ENCODE assay signal across 2 cellular contexts in the genomic region with DNA sequence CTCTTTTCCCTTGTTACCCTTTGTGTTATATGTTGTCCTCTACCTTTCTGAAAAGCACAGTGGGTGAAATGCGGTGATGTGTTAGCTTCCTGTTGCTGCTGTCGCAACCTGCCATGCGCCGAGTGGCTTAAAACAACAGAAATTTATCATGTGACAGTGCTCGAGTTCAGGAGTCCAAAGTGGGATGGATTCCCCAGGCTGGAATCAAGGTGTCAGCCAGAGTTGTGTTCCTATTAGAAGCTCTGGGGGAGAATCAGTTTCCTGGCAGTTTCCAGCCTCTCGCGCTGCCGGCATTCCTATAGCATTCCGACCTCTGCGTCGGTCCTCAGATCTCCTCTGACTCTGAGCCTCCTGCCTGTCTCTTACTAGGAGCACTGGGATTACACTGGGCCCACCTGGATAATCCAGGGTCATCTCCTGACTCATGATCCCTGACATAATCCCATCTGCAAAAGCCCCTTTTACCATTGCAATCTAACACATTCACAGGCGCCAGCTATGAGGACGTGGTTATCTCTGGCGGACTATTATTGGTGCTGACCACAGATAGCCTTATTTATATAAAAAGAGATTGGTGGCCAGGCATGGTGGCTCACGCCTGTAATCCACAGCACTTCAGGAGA.
TF ChIP-seq lines count a peak whose summit lies in the region.

No MANE protein-coding gene starts in this region.

TF ChIP-seq in GM23338, 12 proteins besides CTCF, POLR2A, EP300 and RAD21 (continued from another document):
- TF ChIP-seq JUNB (IDR thresholded peaks at IDR 0.05; ENCODE audit: unreplicated experiment) (no peak), EZH2 (IDR thresholded peaks at IDR 0.05; ENCODE audit: low read depth, unreplicated experiment) (no peak), ZNF331 (CRISPR knock-in tag; IDR thresholded peaks at IDR 0.05; ENCODE audit: low read depth) (no peak), NANOG (IDR thresholded peaks at IDR 0.05; ENCODE audit: borderline replicate concordance) (no peak), STAT1 (IDR thresholded peaks at IDR 0.05; ENCODE audit: unreplicated experiment) (no peak)
- TF ChIP-seq, protein P1, sequence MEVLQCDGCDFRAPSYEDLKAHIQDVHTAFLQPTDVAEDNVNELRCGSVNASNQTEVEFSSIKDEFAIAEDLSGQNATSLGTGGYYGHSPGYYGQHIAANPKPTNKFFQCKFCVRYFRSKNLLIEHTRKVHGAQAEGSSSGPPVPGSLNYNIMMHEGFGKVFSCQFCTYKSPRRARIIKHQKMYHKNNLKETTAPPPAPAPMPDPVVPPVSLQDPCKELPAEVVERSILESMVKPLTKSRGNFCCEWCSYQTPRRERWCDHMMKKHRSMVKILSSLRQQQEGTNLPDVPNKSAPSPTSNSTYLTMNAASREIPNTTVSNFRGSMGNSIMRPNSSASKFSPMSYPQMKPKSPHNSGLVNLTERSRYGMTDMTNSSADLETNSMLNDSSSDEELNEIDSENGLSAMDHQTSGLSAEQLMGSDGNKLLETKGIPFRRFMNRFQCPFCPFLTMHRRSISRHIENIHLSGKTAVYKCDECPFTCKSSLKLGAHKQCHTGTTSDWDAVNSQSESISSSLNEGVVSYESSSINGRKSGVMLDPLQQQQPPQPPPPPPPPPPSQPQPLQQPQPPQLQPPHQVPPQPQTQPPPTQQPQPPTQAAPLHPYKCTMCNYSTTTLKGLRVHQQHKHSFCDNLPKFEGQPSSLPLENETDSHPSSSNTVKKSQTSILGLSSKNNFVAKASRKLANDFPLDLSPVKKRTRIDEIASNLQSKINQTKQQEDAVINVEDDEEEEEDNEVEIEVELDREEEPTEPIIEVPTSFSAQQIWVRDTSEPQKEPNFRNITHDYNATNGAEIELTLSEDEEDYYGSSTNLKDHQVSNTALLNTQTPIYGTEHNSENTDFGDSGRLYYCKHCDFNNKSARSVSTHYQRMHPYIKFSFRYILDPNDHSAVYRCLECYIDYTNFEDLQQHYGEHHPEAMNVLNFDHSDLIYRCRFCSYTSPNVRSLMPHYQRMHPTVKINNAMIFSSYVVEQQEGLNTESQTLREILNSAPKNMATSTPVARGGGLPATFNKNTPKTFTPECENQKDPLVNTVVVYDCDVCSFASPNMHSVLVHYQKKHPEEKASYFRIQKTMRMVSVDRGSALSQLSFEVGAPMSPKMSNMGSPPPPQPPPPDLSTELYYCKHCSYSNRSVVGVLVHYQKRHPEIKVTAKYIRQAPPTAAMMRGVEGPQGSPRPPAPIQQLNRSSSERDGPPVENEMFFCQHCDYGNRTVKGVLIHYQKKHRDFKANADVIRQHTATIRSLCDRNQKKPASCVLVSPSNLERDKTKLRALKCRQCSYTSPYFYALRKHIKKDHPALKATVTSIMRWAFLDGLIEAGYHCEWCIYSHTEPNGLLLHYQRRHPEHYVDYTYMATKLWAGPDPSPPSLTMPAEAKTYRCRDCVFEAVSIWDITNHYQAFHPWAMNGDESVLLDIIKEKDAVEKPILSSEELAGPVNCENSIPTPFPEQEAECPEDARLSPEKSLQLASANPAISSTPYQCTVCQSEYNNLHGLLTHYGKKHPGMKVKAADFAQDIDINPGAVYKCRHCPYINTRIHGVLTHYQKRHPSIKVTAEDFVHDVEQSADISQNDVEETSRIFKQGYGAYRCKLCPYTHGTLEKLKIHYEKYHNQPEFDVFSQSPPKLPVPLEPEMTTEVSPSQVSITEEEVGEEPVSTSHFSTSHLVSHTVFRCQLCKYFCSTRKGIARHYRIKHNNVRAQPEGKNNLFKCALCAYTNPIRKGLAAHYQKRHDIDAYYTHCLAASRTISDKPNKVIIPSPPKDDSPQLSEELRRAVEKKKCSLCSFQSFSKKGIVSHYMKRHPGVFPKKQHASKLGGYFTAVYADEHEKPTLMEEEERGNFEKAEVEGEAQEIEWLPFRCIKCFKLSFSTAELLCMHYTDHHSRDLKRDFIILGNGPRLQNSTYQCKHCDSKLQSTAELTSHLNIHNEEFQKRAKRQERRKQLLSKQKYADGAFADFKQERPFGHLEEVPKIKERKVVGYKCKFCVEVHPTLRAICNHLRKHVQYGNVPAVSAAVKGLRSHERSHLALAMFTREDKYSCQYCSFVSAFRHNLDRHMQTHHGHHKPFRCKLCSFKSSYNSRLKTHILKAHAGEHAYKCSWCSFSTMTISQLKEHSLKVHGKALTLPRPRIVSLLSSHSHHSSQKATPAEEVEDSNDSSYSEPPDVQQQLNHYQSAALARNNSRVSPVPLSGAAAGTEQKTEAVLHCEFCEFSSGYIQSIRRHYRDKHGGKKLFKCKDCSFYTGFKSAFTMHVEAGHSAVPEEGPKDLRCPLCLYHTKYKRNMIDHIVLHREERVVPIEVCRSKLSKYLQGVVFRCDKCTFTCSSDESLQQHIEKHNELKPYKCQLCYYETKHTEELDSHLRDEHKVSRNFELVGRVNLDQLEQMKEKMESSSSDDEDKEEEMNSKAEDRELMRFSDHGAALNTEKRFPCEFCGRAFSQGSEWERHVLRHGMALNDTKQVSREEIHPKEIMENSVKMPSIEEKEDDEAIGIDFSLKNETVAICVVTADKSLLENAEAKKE (CRISPR knock-in tag; IDR thresholded peaks at IDR 0.05) = no peak
- TF ChIP-seq, protein P2, sequence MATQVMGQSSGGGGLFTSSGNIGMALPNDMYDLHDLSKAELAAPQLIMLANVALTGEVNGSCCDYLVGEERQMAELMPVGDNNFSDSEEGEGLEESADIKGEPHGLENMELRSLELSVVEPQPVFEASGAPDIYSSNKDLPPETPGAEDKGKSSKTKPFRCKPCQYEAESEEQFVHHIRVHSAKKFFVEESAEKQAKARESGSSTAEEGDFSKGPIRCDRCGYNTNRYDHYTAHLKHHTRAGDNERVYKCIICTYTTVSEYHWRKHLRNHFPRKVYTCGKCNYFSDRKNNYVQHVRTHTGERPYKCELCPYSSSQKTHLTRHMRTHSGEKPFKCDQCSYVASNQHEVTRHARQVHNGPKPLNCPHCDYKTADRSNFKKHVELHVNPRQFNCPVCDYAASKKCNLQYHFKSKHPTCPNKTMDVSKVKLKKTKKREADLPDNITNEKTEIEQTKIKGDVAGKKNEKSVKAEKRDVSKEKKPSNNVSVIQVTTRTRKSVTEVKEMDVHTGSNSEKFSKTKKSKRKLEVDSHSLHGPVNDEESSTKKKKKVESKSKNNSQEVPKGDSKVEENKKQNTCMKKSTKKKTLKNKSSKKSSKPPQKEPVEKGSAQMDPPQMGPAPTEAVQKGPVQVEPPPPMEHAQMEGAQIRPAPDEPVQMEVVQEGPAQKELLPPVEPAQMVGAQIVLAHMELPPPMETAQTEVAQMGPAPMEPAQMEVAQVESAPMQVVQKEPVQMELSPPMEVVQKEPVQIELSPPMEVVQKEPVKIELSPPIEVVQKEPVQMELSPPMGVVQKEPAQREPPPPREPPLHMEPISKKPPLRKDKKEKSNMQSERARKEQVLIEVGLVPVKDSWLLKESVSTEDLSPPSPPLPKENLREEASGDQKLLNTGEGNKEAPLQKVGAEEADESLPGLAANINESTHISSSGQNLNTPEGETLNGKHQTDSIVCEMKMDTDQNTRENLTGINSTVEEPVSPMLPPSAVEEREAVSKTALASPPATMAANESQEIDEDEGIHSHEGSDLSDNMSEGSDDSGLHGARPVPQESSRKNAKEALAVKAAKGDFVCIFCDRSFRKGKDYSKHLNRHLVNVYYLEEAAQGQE (IDR thresholded peaks at IDR 0.05; ENCODE audit: unreplicated experiment) = no peak

TF ChIP-seq in WTC11, 78 proteins besides CTCF, POLR2A, EP300 and RAD21:
- TF ChIP-seq, protein P3, sequence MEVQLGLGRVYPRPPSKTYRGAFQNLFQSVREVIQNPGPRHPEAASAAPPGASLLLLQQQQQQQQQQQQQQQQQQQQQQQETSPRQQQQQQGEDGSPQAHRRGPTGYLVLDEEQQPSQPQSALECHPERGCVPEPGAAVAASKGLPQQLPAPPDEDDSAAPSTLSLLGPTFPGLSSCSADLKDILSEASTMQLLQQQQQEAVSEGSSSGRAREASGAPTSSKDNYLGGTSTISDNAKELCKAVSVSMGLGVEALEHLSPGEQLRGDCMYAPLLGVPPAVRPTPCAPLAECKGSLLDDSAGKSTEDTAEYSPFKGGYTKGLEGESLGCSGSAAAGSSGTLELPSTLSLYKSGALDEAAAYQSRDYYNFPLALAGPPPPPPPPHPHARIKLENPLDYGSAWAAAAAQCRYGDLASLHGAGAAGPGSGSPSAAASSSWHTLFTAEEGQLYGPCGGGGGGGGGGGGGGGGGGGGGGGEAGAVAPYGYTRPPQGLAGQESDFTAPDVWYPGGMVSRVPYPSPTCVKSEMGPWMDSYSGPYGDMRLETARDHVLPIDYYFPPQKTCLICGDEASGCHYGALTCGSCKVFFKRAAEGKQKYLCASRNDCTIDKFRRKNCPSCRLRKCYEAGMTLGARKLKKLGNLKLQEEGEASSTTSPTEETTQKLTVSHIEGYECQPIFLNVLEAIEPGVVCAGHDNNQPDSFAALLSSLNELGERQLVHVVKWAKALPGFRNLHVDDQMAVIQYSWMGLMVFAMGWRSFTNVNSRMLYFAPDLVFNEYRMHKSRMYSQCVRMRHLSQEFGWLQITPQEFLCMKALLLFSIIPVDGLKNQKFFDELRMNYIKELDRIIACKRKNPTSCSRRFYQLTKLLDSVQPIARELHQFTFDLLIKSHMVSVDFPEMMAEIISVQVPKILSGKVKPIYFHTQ (CRISPR knock-in tag; IDR thresholded peaks at IDR 0.05) = no peak
- TF ChIP-seq ATF1 (CRISPR knock-in tag; IDR thresholded peaks at IDR 0.05) (no peak), GABPB1 (CRISPR knock-in tag; IDR thresholded peaks at IDR 0.05) (peak; percentile 72)
- TF ChIP-seq, protein P4, sequence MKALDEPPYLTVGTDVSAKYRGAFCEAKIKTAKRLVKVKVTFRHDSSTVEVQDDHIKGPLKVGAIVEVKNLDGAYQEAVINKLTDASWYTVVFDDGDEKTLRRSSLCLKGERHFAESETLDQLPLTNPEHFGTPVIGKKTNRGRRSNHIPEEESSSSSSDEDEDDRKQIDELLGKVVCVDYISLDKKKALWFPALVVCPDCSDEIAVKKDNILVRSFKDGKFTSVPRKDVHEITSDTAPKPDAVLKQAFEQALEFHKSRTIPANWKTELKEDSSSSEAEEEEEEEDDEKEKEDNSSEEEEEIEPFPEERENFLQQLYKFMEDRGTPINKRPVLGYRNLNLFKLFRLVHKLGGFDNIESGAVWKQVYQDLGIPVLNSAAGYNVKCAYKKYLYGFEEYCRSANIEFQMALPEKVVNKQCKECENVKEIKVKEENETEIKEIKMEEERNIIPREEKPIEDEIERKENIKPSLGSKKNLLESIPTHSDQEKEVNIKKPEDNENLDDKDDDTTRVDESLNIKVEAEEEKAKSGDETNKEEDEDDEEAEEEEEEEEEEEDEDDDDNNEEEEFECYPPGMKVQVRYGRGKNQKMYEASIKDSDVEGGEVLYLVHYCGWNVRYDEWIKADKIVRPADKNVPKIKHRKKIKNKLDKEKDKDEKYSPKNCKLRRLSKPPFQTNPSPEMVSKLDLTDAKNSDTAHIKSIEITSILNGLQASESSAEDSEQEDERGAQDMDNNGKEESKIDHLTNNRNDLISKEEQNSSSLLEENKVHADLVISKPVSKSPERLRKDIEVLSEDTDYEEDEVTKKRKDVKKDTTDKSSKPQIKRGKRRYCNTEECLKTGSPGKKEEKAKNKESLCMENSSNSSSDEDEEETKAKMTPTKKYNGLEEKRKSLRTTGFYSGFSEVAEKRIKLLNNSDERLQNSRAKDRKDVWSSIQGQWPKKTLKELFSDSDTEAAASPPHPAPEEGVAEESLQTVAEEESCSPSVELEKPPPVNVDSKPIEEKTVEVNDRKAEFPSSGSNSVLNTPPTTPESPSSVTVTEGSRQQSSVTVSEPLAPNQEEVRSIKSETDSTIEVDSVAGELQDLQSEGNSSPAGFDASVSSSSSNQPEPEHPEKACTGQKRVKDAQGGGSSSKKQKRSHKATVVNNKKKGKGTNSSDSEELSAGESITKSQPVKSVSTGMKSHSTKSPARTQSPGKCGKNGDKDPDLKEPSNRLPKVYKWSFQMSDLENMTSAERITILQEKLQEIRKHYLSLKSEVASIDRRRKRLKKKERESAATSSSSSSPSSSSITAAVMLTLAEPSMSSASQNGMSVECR (CRISPR knock-in tag; IDR thresholded peaks at IDR 0.05; ENCODE audit: borderline replicate concordance) = no peak
